ENCODE assay signal across 19 cellular contexts in genomic region chr6:89890845-89891528, GRCh38. TPM values are rescaled to one million over a fixed set of nuclear protein-coding genes. Genes with fewer than 3 reads are reported as not detected.
"Had no signal": no experiment of that assay in that cellular context is flagged by ENCODE, and none has a peak within 500 bp of the region (broad histone marks: within the 10 kb centered on the region; RNA-seq: fewer than 3 reads in every experiment).

No MANE protein-coding gene starts in this region.

RNA-seq across cellular contexts. Expression of gene GJA10, which starts 3.3 kb away (rescaled TPM):
- total RNA-seq: activated CD4-positive, alpha-beta T cell treated with anti-CD3 and anti-CD28 coated beads, Interleukin-2, amount 10 ng/mL, durations not matched to agents 7 days and 5 days; activated CD8-positive, alpha-beta T cell treated with anti-CD3 and anti-CD28 coated beads for 36 hours; chondrocyte; esophagus muscularis mucosa; foreskin keratinocyte; heart left ventricle; left cardiac atrium; left ventricle myocardium superior; lung microvascular endothelial cell; mucosa of gallbladder; ovary; psoas muscle; sigmoid colon; subcutaneous adipose tissue; thoracic aorta; upper lobe of left lung; vagina had no signal
- polyA plus RNA-seq: foreskin keratinocyte, heart left ventricle, keratinocyte, ovary, psoas muscle, sigmoid colon, small intestine had no signal
